ENCODE assay signal across 1 cellular context in the genomic region with DNA sequence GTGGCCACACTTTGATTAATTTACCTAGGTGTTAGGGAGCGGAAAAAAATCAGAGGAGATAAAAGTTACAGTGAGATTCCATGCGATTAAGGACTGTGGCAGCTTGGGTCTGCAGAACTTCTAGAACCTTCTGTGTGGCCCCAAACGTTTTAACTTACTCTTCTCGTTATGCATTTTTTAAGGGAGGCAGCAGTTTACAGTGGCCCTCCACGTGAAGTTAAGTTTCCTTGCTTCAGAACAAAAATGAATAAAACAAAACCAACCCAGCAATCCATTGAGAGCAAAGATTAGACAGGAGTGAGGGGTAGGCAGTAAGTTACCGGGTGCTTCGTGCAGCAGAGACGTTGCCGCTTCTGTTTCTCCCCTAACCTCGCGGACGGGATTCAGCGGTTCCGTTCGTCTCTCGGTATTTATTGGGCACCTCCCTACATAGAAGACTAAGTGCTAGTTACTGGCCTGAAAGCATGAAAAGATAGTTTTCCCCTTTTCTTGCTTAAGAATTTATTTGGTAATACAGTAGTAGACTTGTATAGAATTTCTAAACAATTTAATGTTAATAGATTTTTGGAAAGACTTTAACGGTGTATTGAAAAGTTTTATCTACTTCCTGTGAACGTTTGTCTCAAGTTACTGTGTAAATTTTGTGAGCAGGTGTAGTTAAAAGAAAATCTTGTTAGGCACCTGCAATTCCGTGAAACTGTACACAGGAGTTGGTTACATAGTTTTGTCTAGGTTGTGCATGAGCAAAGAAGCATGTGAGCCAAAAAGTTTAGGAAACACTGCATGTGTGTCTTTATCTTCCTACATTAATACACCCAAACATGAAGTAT.
TF ChIP-seq lines count a peak whose summit lies in the region.

No MANE protein-coding gene starts in this region.

TF ChIP-seq in K562, 482 proteins besides CTCF, POLR2A, EP300 and RAD21:
- TF ChIP-seq BRD4 (IDR thresholded peaks at IDR 0.05) (peak; percentile 59; the same call in 1 of the 2 replicates), NFE2L1 (tag; IDR thresholded peaks at IDR 0.05; ENCODE audit: borderline replicate concordance, low read depth) (no peak), KAT7 (CRISPR knock-in tag; IDR thresholded peaks at IDR 0.05; ENCODE audit: borderline replicate concordance) (0 out of 2 replicates have a peak, but pooled peaks have one; percentile 18), CHD1 (IDR thresholded peaks at IDR 0.05; ENCODE audit: low read length) (peak; percentile 77), LEF1 (IDR thresholded peaks at IDR 0.05) (0 out of 2 replicates have a peak, but pooled peaks have one; percentile 23), TEAD4 (IDR thresholded peaks at IDR 0.05; ENCODE audit: low read length) (peak; percentile 18; the same call in 1 of the 2 replicates), TEAD4 (CRISPR knock-in tag; IDR thresholded peaks at IDR 0.05; ENCODE audit: borderline replicate concordance) (no peak), CHCHD3 (CRISPR knock-in tag; IDR thresholded peaks at IDR 0.05) (no peak), PML (IDR thresholded peaks at IDR 0.05; ENCODE audit: low read length) (peak; percentile 28; the same call in 1 of the 2 replicates), NR2C2 (CRISPR knock-in tag; IDR thresholded peaks at IDR 0.05) (no peak), NR2C2 (tag; IDR thresholded peaks at IDR 0.05) (no peak)
- TF ChIP-seq, protein P1, sequence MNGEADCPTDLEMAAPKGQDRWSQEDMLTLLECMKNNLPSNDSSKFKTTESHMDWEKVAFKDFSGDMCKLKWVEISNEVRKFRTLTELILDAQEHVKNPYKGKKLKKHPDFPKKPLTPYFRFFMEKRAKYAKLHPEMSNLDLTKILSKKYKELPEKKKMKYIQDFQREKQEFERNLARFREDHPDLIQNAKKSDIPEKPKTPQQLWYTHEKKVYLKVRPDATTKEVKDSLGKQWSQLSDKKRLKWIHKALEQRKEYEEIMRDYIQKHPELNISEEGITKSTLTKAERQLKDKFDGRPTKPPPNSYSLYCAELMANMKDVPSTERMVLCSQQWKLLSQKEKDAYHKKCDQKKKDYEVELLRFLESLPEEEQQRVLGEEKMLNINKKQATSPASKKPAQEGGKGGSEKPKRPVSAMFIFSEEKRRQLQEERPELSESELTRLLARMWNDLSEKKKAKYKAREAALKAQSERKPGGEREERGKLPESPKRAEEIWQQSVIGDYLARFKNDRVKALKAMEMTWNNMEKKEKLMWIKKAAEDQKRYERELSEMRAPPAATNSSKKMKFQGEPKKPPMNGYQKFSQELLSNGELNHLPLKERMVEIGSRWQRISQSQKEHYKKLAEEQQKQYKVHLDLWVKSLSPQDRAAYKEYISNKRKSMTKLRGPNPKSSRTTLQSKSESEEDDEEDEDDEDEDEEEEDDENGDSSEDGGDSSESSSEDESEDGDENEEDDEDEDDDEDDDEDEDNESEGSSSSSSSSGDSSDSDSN (IDR thresholded peaks at IDR 0.05; ENCODE audit: borderline replicate concordance in 1 of 2, low read depth in 2 of 2, low read length in 2 of 2), result 0 out of 4 replicates have a peak, but pooled peaks of 1 of the 2 experiments have one; percentile 59
- TF ChIP-seq, protein P2, sequence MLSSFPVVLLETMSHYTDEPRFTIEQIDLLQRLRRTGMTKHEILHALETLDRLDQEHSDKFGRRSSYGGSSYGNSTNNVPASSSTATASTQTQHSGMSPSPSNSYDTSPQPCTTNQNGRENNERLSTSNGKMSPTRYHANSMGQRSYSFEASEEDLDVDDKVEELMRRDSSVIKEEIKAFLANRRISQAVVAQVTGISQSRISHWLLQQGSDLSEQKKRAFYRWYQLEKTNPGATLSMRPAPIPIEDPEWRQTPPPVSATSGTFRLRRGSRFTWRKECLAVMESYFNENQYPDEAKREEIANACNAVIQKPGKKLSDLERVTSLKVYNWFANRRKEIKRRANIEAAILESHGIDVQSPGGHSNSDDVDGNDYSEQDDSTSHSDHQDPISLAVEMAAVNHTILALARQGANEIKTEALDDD (IDR thresholded peaks at IDR 0.05), result peak; percentile 41
- TF ChIP-seq, protein P3, sequence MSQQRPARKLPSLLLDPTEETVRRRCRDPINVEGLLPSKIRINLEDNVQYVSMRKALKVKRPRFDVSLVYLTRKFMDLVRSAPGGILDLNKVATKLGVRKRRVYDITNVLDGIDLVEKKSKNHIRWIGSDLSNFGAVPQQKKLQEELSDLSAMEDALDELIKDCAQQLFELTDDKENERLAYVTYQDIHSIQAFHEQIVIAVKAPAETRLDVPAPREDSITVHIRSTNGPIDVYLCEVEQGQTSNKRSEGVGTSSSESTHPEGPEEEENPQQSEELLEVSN (IDR thresholded peaks at IDR 0.05; ENCODE audit: borderline replicate concordance in 1 of 2, extremely low read depth in 1 of 2, insufficient read depth in 1 of 2, insufficient read length in 1 of 2, low read depth in 1 of 2, low read length in 1 of 2, poor library complexity in 1 of 2, severe bottlenecking in 1 of 2), result peak in 1 of 2 experiments; percentile 34
